11 cellular contexts compared by ENCODE assay signal in genomic region chr5:73365301-73365853, GRCh38.
DNase-seq lines count a peak whose midpoint lies in the region; ATAC-seq and TF ChIP-seq lines count a peak whose summit lies in the region.
"Had no signal": no experiment of that assay in that cellular context is flagged by ENCODE, and none has a peak within 500 bp of the region (broad histone marks: within the 10 kb centered on the region; RNA-seq: fewer than 3 reads in every experiment).

No MANE protein-coding gene starts in this region.

- DNase-seq in NCI-H748 (lab: John Stamatoyannopoulos, UW; ENCODE audit: unreplicated experiment) (peak; percentile 7), NCI-H748 treated with DMSO at 0.1 percent for 48 hours (lab: John Stamatoyannopoulos, UW) (no peak), foreskin melanocyte (peak; percentile 23), mesenteric fat pad (ENCODE audit: low spot score) (no peak), NCI-H146 treated with DMSO at 0.1 percent for 48 hours (lab: John Stamatoyannopoulos, UW; ENCODE audit: unreplicated experiment) (no peak)
- no peak for DNase-seq in activated naive CD4-positive, alpha-beta T cell treated with anti-CD3 and anti-CD28 coated beads, Interleukin-2, amount 50 U/mL, for 72 hours (ENCODE audit: low spot score in 2 of 2)
- DNase-seq: NCI-H1105; stimulated activated CD4-positive, alpha-beta T cell treated with anti-CD3 and anti-CD28 coated beads, Interleukin-4, amount 100 ng/mL, for 4 hours had no signal

- H3K27ac ChIP-seq in VCaP = peak overlapping the region; percentile 40

- ATAC-seq in GM19351 (IDR thresholded peaks at IDR 0.05; ENCODE audit: unreplicated experiment) = no peak
- no peak for ATAC-seq in activated naive CD4-positive, alpha-beta T cell treated with anti-CD3 and anti-CD28 coated beads, Interleukin-2, amount 50 U/mL, for 72 hours

- H3K36me3 Mint-ChIP-seq in activated naive CD4-positive, alpha-beta T cell treated with anti-CD3 and anti-CD28 coated beads, Interleukin-2, amount 50 U/mL, for 72 hours = peaks cover 6 to 11% of the 10 kb centered on the region in 2 donors

- peaks cover 3 to 5% of the 10 kb centered on the region in 2 donors for H3K9me3 Mint-ChIP-seq in activated naive CD4-positive, alpha-beta T cell treated with anti-CD3 and anti-CD28 coated beads, Interleukin-2, amount 50 U/mL, for 72 hours
- H3K9me3 Mint-ChIP-seq: dendritic cell treated with granulocyte-macrophage colony-stimulating factor and Interleukin-4, amounts not matched to agents 40 ng/mL and 50 ng/mL, for 4 days had no signal

- H3K27ac Mint-ChIP-seq in activated naive CD4-positive, alpha-beta T cell treated with anti-CD3 and anti-CD28 coated beads, Interleukin-2, amount 50 U/mL, for 72 hours = no peak overlapping the region
- H3K27ac Mint-ChIP-seq: dendritic cell treated with granulocyte-macrophage colony-stimulating factor and Interleukin-4, amounts not matched to agents 40 ng/mL and 50 ng/mL, for 4 days had no signal

- TF ChIP-seq CTCF in VCaP (conservative IDR thresholded peaks at IDR 0.05) = no peak

Comparison
In these comparisons a context has a peak if more than half of its experiments do, and no peak if none do; other contexts are left out.
1. DNase-seq: peak in NCI-H748 (single experiment) and foreskin melanocyte (single experiment); none in NCI-H748 treated with DMSO at 0.1 percent for 48 hours (single experiment), mesenteric fat pad (single experiment), activated naive CD4-positive, alpha-beta T cell treated with anti-CD3 and anti-CD28 coated beads, Interleukin-2, amount 50 U/mL, for 72 hours (0 of 2) and NCI-H146 treated with DMSO at 0.1 percent for 48 hours (single experiment).